11 cellular contexts compared by ENCODE assay signal in the genomic region with DNA sequence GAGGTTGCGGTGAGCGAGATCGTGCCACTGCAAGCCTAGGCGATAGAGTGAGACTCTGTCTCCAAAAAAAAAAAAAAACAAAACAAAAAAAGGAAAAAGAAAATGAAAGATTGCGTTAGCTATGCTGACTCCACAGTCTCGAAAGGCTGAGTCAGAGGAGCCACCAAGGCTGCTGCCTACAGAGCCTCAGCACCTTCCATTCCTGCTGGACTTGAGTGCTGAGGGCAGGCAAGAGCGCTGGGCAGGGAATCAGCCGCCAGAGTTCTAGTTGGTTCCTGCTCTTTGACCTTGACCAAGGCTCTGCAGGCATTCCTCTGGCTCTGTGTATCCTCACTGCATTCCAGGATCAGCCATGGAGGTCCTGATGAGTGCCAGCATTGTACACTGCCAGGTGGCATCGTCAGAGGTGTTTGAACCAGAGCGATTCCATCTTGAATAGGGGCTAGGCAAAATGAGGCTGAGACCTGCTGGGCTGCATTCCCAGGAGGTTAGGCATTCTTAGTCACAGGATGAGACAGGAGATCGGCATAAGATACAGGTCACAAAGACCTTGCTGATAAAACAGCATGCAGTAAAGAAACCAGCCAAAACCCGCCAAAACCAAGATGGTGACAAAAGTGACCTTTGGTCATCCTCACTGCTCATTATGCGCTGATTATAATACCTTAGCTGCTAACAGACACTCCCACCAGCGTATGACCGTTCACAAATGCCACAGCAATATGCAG. TPM values are rescaled to one million over a fixed set of nuclear protein-coding genes. Genes with fewer than 3 reads are reported as not detected.
DNase-seq lines count a peak whose midpoint lies in the region; ATAC-seq and TF ChIP-seq lines count a peak whose summit lies in the region.
"Had no signal": no experiment of that assay in that cellular context is flagged by ENCODE, and none has a peak within 500 bp of the region (broad histone marks: within the 10 kb centered on the region; RNA-seq: fewer than 3 reads in every experiment).

No MANE protein-coding gene starts in this region.

- CTCF ChIA-PET in activated CD4-positive, alpha-beta T cell treated with anti-CD3 and anti-CD28 coated beads, Interleukin-2, amount 10 ng/mL, durations not matched to agents 7 days and 5 days (lab: Charles Lee) = interaction anchor here (0.7 to 1.2 kb wide), 3 partner anchors 31 to 116 kb away, joined by 3 to 4 read pairs (median 3); partner anchors contain the start of gene MESP1

- no peaks in the 10 kb centered on the region for H4K20me1 ChIP-seq in fibroblast of lung (ENCODE audit: control insufficient read depth, extremely low read depth, insufficient read depth, low read length)

- no peaks in the 10 kb centered on the region for H3K27me3 ChIP-seq in fibroblast of lung (ENCODE audit: control insufficient read depth, insufficient read depth, low read length)

- no peaks in the 10 kb centered on the region for H3K9me3 Mint-ChIP-seq in activated CD4-positive, alpha-beta T cell treated with anti-CD3 and anti-CD28 coated beads, Interleukin-2, amount 10 ng/mL, durations not matched to agents 7 days and 5 days
- H3K9me3 Mint-ChIP-seq in stimulated activated naive B cell treated with anti-CD40 and anti-IgM and Interleukin-4, amounts not matched to agents 10 μg/mL and 1 μg/mL and 100 μg/mL, for 72 hours = peaks cover 0 to 2% of the 10 kb centered on the region in 2 donors

- no peaks in the 10 kb centered on the region for H3K36me3 Mint-ChIP-seq in activated CD4-positive, alpha-beta T cell treated with anti-CD3 and anti-CD28 coated beads, Interleukin-2, amount 10 ng/mL, durations not matched to agents 7 days and 5 days (ENCODE audit: low read depth)
- no peaks in the 10 kb centered on the region for H3K36me3 Mint-ChIP-seq in stimulated activated naive B cell treated with anti-CD40 and anti-IgM and Interleukin-4, amounts not matched to agents 10 μg/mL and 1 μg/mL and 100 μg/mL, for 72 hours
- H3K36me3 Mint-ChIP-seq: activated naive CD8-positive, alpha-beta T cell had no signal

- H3K27me3 Mint-ChIP-seq in activated CD4-positive, alpha-beta T cell treated with anti-CD3 and anti-CD28 coated beads, Interleukin-2, amount 10 ng/mL, durations not matched to agents 7 days and 5 days = peaks cover 13% of the 10 kb centered on the region
- H3K27me3 Mint-ChIP-seq in stimulated activated naive B cell treated with anti-CD40 and anti-IgM and Interleukin-4, amounts not matched to agents 10 μg/mL and 1 μg/mL and 100 μg/mL, for 72 hours = peaks cover 9 to 17% of the 10 kb centered on the region in 2 donors

- H3K4me1 ChIP-seq in fibroblast of lung (ENCODE audit: control insufficient read depth, extremely low read depth, insufficient read depth, low read length) = peaks cover 3% of the 10 kb centered on the region

- H3K4me3 Mint-ChIP-seq in activated CD4-positive, alpha-beta T cell treated with anti-CD3 and anti-CD28 coated beads, Interleukin-2, amount 10 ng/mL, durations not matched to agents 7 days and 5 days = no peak overlapping the region
- no peak overlapping the region for H3K4me3 Mint-ChIP-seq in stimulated activated naive B cell treated with anti-CD40 and anti-IgM and Interleukin-4, amounts not matched to agents 10 μg/mL and 1 μg/mL and 100 μg/mL, for 72 hours
- H3K4me3 Mint-ChIP-seq: activated naive CD8-positive, alpha-beta T cell had no signal

- H3K9me3 ChIP-seq in fibroblast of lung (ENCODE audit: control insufficient read depth, insufficient read depth, low read depth, low read length) = no peaks in the 10 kb centered on the region

- no peak overlapping the region for H3K27ac Mint-ChIP-seq in activated CD4-positive, alpha-beta T cell treated with anti-CD3 and anti-CD28 coated beads, Interleukin-2, amount 10 ng/mL, durations not matched to agents 7 days and 5 days
- peak overlapping the region; percentile 31 for H3K27ac Mint-ChIP-seq in stimulated activated naive B cell treated with anti-CD40 and anti-IgM and Interleukin-4, amounts not matched to agents 10 μg/mL and 1 μg/mL and 100 μg/mL, for 72 hours
- H3K27ac Mint-ChIP-seq: activated naive CD8-positive, alpha-beta T cell had no signal

- TF ChIP-seq CTCF in fibroblast of lung (conservative IDR thresholded peaks at IDR 0.05 in 1 of 2, IDR thresholded peaks at IDR 0.05 in 1 of 2; ENCODE audit: low read depth in 1 of 2, low read length in 2 of 2) = no peak

- H3K36me3 ChIP-seq in fibroblast of lung (ENCODE audit: control insufficient read depth, insufficient read depth, low read length) = peaks cover 5% of the 10 kb centered on the region

- H3K79me2 ChIP-seq in fibroblast of lung (ENCODE audit: control insufficient read depth, insufficient read depth, low read length) = no peaks in the 10 kb centered on the region

- H3K4me3 ChIP-seq in fibroblast of lung (replicated peaks in 1 of 4; ENCODE audit: control extremely low read depth in 1 of 4, insufficient read depth in 1 of 4, low read depth in 3 of 4, low read length in 4 of 4) = no peak overlapping the region

- no peak overlapping the region for H3K27ac ChIP-seq in fibroblast of lung (ENCODE audit: insufficient read depth, low read length)

- peak; percentile 27 for DNase-seq in activated CD4-positive, alpha-beta T cell treated with anti-CD3 and anti-CD28 coated beads for 48 hours
- no peak for DNase-seq in activated CD4-positive, alpha-beta T cell treated with anti-CD3 and anti-CD28 coated beads, Interleukin-2, amount 10 ng/mL, durations not matched to agents 7 days and 5 days
- DNase-seq in RPMI8226 (peak; percentile 94), fibroblast of lung (ENCODE audit: low read depth in 2 of 2) (peak; percentile 43 to 76), NCI-H1436 (lab: John Stamatoyannopoulos, UW) (no peak), NCI-H1105 (lab: John Stamatoyannopoulos, UW) (no peak)
- peak; percentile 41 for DNase-seq in stimulated activated naive B cell treated with anti-CD40 and anti-IgM and Interleukin-4, amounts not matched to agents 10 μg/mL and 1 μg/mL and 100 μg/mL, for 72 hours
- DNase-seq: SHP77 treated with DMSO at 0.1 percent for 48 hours had no signal

- POLR2A ChIA-PET in activated CD4-positive, alpha-beta T cell treated with anti-CD3 and anti-CD28 coated beads, Interleukin-2, amount 10 ng/mL, durations not matched to agents 7 days and 5 days (lab: Charles Lee) = no interaction called here

- no peak overlapping the region for H2AFZ ChIP-seq in fibroblast of lung (ENCODE audit: low read length)

- H3K4me1 Mint-ChIP-seq in activated CD4-positive, alpha-beta T cell treated with anti-CD3 and anti-CD28 coated beads, Interleukin-2, amount 10 ng/mL, durations not matched to agents 7 days and 5 days = peaks cover 11% of the 10 kb centered on the region
- H3K4me1 Mint-ChIP-seq in stimulated activated naive B cell treated with anti-CD40 and anti-IgM and Interleukin-4, amounts not matched to agents 10 μg/mL and 1 μg/mL and 100 μg/mL, for 72 hours = peaks cover 22 to 34% of the 10 kb centered on the region in 2 donors

- H3K9ac ChIP-seq in fibroblast of lung (ENCODE audit: insufficient read depth, low read length) = no peak overlapping the region

- ATAC-seq in stimulated activated naive B cell treated with anti-CD40 and anti-IgM and Interleukin-4, amounts not matched to agents 10 μg/mL and 1 μg/mL and 100 μg/mL, for 72 hours (replicated peaks) = peak; percentile 83 to 89
- ATAC-seq in GM18909 (IDR thresholded peaks at IDR 0.05; ENCODE audit: poor library complexity, unreplicated experiment) = no peak

- no peak overlapping the region for H3K4me2 ChIP-seq in fibroblast of lung (ENCODE audit: extremely low read depth, insufficient read depth, low read length)

RNA-seq across cellular contexts. Expression of gene MESP2, which starts 5.9 kb away (rescaled TPM):
- not detected for total RNA-seq in activated CD4-positive, alpha-beta T cell treated with anti-CD3 and anti-CD28 coated beads, Interleukin-2, amount 10 ng/mL, durations not matched to agents 7 days and 5 days
- 0.77 and 0.99 TPM in 2 replicates for total RNA-seq in fibroblast of lung
- polyA plus RNA-seq in fibroblast of lung = 0.24 TPM in 1 of 2 replicates, not detected in the other
- 0.16 and 0.33 TPM in 2 replicates for polyA plus RNA-seq in fibroblast of lung (2012)
- polyA minus RNA-seq in fibroblast of lung (ENCODE audit: low replicate concordance) = not detected in 2 replicates
- total RNA-seq: urinary bladder had no signal

RNA-seq across cellular contexts. Expression of gene MESP1, which starts 31.0 kb away (rescaled TPM):
- 1 to 10 TPM; 1.1 to 1.6 TPM for total RNA-seq in activated CD4-positive, alpha-beta T cell treated with anti-CD3 and anti-CD28 coated beads, Interleukin-2, amount 10 ng/mL, durations not matched to agents 7 days and 5 days
- 0.26 and 1.3 TPM in 2 replicates for total RNA-seq in fibroblast of lung
- 0.06 TPM in 1 of 2 replicates, not detected in the other for polyA plus RNA-seq in fibroblast of lung
- polyA plus RNA-seq in fibroblast of lung (2012) = 0.13 and 0.80 TPM in 2 replicates
- polyA minus RNA-seq in fibroblast of lung (ENCODE audit: low replicate concordance) = not detected in 2 replicates
- total RNA-seq: urinary bladder had no signal

RNA-seq across cellular contexts. Expression of gene ANPEP, which starts 32.6 kb away (rescaled TPM):
- 1 to 10 TPM; 1.4 to 2.0 TPM for total RNA-seq in activated CD4-positive, alpha-beta T cell treated with anti-CD3 and anti-CD28 coated beads, Interleukin-2, amount 10 ng/mL, durations not matched to agents 7 days and 5 days
- 21.6 and 70.8 TPM in 2 replicates for total RNA-seq in fibroblast of lung
- polyA plus RNA-seq in fibroblast of lung = 72.8 and 116 TPM in 2 replicates
- 144 and 173 TPM in 2 replicates for polyA plus RNA-seq in fibroblast of lung (2012)
- 363 and 403 TPM in 2 replicates for polyA minus RNA-seq in fibroblast of lung (ENCODE audit: low replicate concordance)

Comparison
In these comparisons a context has a peak if more than half of its experiments do, and no peak if none do; other contexts are left out.
1. DNase-seq: peak in activated CD4-positive, alpha-beta T cell treated with anti-CD3 and anti-CD28 coated beads for 48 hours (single experiment), RPMI8226 (single experiment), fibroblast of lung (2 of 2) and stimulated activated naive B cell treated with anti-CD40 and anti-IgM and Interleukin-4, amounts not matched to agents 10 μg/mL and 1 μg/mL and 100 μg/mL, for 72 hours (single experiment); none in activated CD4-positive, alpha-beta T cell treated with anti-CD3 and anti-CD28 coated beads, Interleukin-2, amount 10 ng/mL, durations not matched to agents 7 days and 5 days (single experiment), NCI-H1436 (single experiment) and NCI-H1105 (single experiment).